Comparison of ENCODE assay signal across 28 cellular contexts in the genomic region with DNA sequence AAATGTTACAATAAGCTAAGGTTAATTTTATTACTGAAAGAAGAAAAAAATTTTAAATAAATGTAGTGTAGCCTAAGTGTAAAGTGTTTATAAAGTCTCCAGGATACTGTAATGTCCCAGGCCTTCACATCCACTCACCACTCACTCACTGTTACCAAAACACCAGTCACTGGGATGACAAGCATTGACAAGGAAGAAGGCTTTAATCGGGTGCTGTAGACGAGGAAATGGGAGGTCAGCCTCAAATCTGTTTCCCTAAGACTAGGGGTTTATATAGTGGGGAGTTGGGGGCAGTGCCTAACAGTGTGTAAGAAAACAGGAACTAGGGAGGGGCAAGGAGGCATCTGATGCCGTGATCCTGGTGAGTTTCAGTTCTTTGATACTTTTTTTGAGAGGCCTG.
"Had no signal": no experiment of that assay in that cellular context is flagged by ENCODE, and none has a peak within 500 bp of the region (broad histone marks: within the 10 kb centered on the region; RNA-seq: fewer than 3 reads in every experiment).

No MANE protein-coding gene starts in this region.

- DNase-seq: natural killer cell; occipital lobe; ovary; posterior cingulate gyrus; psoas muscle; right cardiac atrium; spleen; stimulated activated CD4-positive, alpha-beta T cell treated with anti-CD3 and anti-CD28 coated beads, Interleukin-12 subunit alpha, Interleukin-12 subunit beta, amount 100 ng/mL, for 4 hours; stimulated activated CD4-positive, alpha-beta T cell treated with anti-CD3 and anti-CD28 coated beads, Interleukin-1b, Interleukin-23, amount 100 ng/mL, for 48 hours; stimulated activated CD4-positive, alpha-beta T cell treated with anti-CD3 and anti-CD28 coated beads, Interleukin-4, amount 100 ng/mL, for 1 hour; stimulated activated CD4-positive, alpha-beta T cell treated with anti-CD3 and anti-CD28 coated beads, Interleukin-4, amount 100 ng/mL, for 4 hours; stimulated activated CD8-positive, alpha-beta memory T cell treated with anti-CD3 and anti-CD28 coated beads, Interleukin-4, amount 100 ng/mL, for 48 hours; stimulated activated naive CD4-positive, alpha-beta T cell; stimulated activated naive CD8-positive, alpha-beta T cell treated with anti-CD3 and anti-CD28 coated beads, Interleukin-15, amount 100 ng/mL, for 72 hours; stimulated activated naive CD8-positive, alpha-beta T cell treated with anti-CD3 and anti-CD28 coated beads, Interleukin-15, Interleukin-2, amounts not matched to agents 100 U/mL and 50 U/mL, for 24 hours; substantia nigra; testis; tibial artery; transverse colon; upper lobe of right lung; uterus had no signal

- H2AFZ ChIP-seq: neural progenitor cell, parathyroid adenoma had no signal

- H3K4me1 ChIP-seq: neural progenitor cell, parathyroid adenoma, psoas muscle, spleen, suprapubic skin, testis, tibial artery, upper lobe of right lung, uterus had no signal

- H3K27ac ChIP-seq: neural progenitor cell, ovary, parathyroid adenoma, psoas muscle, skin epidermis, spleen, suprapubic skin, testis, tibial artery, transverse colon, upper lobe of right lung, uterus had no signal

- H3K9me3 ChIP-seq: ovary, psoas muscle, testis, tibial artery, transverse colon, upper lobe of right lung, uterus had no signal

- H3K4me3 ChIP-seq: neural progenitor cell, ovary, psoas muscle, skin epidermis, smooth muscle cell, spleen, suprapubic skin, testis, tibial artery, transverse colon, upper lobe of right lung, uterus had no signal

- ATAC-seq: natural killer cell; psoas muscle; right cardiac atrium; sciatic nerve; stimulated activated memory B cell treated with anti-CD40 and anti-IgM and Interleukin-4, amounts not matched to agents 10 μg/mL and 1 μg/mL and 100 μg/mL, for 72 hours; stimulated activated naive CD8-positive, alpha-beta T cell treated with anti-CD3 and anti-CD28 coated beads, Interleukin-15, amount 100 ng/mL, for 72 hours; stimulated activated naive CD8-positive, alpha-beta T cell treated with anti-CD3 and anti-CD28 coated beads, Interleukin-15, Interleukin-2, amounts not matched to agents 100 U/mL and 50 U/mL, for 24 hours; upper lobe of right lung had no signal

- H3K27me3 ChIP-seq: neural progenitor cell, ovary, spleen, suprapubic skin, testis, tibial artery, transverse colon, upper lobe of right lung, uterus had no signal

- H3K79me2 ChIP-seq: parathyroid adenoma had no signal

- H3K9ac ChIP-seq: neural progenitor cell, parathyroid adenoma had no signal

- H3K4me2 ChIP-seq: neural progenitor cell, smooth muscle cell had no signal

- H3K36me3 ChIP-seq: neural progenitor cell, ovary, spleen, suprapubic skin, tibial artery, transverse colon, upper lobe of right lung, uterus had no signal
